Comparison of ENCODE assay signal across 8 cellular contexts in the genomic region with DNA sequence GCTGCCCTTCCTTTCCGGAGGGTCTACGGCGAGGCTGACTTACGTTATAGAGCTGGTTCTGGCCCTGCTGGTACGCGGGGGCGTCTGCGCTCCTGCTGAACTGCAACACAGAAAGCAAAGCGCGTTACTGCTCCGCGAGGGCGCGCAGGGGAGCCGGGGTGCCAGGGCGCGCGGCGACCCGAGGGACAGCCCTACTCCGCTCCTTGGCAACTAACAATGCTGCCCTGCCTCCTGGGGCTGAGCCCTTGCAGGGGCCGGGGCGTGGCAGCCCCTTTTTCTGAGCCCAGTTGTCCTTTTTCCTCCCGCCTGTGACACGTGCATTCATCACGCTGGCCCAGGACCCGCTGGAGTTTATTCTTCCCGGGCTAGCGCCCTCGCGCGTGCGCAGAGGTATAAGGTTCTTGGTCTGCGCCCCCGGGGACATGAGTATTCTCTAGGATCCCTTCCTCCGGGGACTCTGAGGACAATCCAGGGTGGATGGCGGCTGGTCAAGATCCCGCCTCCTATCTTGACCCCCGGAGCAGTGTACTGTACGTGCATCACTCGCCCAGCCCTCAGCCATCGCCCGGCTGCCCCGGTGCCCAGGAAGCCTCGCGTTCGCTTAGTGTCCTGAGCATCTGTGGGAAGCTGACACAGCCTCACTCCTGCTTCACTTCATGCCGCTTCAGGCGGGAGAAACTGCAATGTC.
A peak's percentile ranks its signal among the peaks of the same experiment; 100 is the strongest.
DNase-seq lines count a peak whose midpoint lies in the region; ATAC-seq and TF ChIP-seq lines count a peak whose summit lies in the region.

No MANE protein-coding gene starts in this region.

- no peak overlapping the region for H2BK5ac ChIP-seq in mesendoderm (ENCODE audit: low read length)

- 0 out of 2 replicates have a peak overlapping the region, but pooled peaks have one; percentile 38 for H2AFZ ChIP-seq in SK-N-SH (ENCODE audit: low read depth)

- H3K4ac ChIP-seq in mesendoderm (ENCODE audit: low read depth, low read length) = no peak overlapping the region

- H3K4me1 ChIP-seq in SK-N-SH (ENCODE audit: control insufficient read depth in 1 of 2, insufficient read depth in 2 of 2, low read depth in 1 of 2, low read length in 1 of 2) (peaks cover 0 to 7% of the 10 kb centered on the region in 2 experiments; a peak in 1 of 4 replicates), endocrine pancreas (ENCODE audit: control insufficient read depth, insufficient read depth, low read length) (no peaks in the 10 kb centered on the region), mesendoderm (ENCODE audit: control insufficient read depth, low read depth, low read length) (peaks cover 2% of the 10 kb centered on the region), suprapubic skin (peaks cover 17% of the 10 kb centered on the region), gastroesophageal sphincter (peaks cover 0 to 14% (median 7%) of the 10 kb centered on the region in 3 donors)

- no peaks in the 10 kb centered on the region for H4K20me1 ChIP-seq in SK-N-SH (ENCODE audit: insufficient read depth)

- peak; percentile 10; the same call in 1 of the 2 replicates for TF ChIP-seq RAD21 in SK-N-SH (IDR thresholded peaks at IDR 0.05; ENCODE audit: low read length)

- H3K9me3 ChIP-seq in SK-N-SH (peaks cover 4% of the 10 kb centered on the region; the same call in 1 of the 2 replicates), endocrine pancreas (ENCODE audit: control insufficient read depth, low read length) (no peaks in the 10 kb centered on the region), suprapubic skin (no peaks in the 10 kb centered on the region), gastroesophageal sphincter (no peaks in the 10 kb centered on the region)

- H3K27ac ChIP-seq in SK-N-SH (ENCODE audit: low read depth in 2 of 2, low read length in 1 of 2) (no peak overlapping the region), mesendoderm (ENCODE audit: low read depth, low read length) (no peak overlapping the region), suprapubic skin (no peak overlapping the region), gastroesophageal sphincter (no peak overlapping the region)

- H4K5ac ChIP-seq in mesendoderm (ENCODE audit: low read length) = no peak overlapping the region

- H3K4me3 ChIP-seq in SK-N-SH (ENCODE audit: low read depth in 2 of 2, low read length in 1 of 2) (peak overlapping the region; percentile 37 to 43), endocrine pancreas (ENCODE audit: control insufficient read depth, insufficient read depth, low read length) (no peak overlapping the region), mesendoderm (ENCODE audit: low read length) (peak overlapping the region; percentile 19), suprapubic skin (peak overlapping the region; percentile 52), gastroesophageal sphincter (peak overlapping the region in 1 of 2 donors; percentile 45)

- POLR2A ChIA-PET in SK-N-SH (lab: Yijun Ruan, JAX) = no interaction called here

- no peak overlapping the region for H3K23ac ChIP-seq in mesendoderm (ENCODE audit: low read length)

- CTCF ChIA-PET in SK-N-SH (lab: Yijun Ruan, JAX) = interaction anchor here (0.7 to 5.5 kb wide), 16 partner anchors 9 to 374 kb away, joined by 3 to 110 read pairs (median 5); no protein-coding TSS in a partner anchor

- H3F3A ChIP-seq in SK-N-SH (replicated peaks; ENCODE audit: insufficient read depth) = no peaks in the 10 kb centered on the region

- H3K56ac ChIP-seq in mesendoderm (ENCODE audit: low read length) = peak overlapping the region; percentile 77

- ATAC-seq in HG02759 (IDR thresholded peaks at IDR 0.05; ENCODE audit: unreplicated experiment) = peak; percentile 54
- no peak for ATAC-seq in gastroesophageal sphincter

- no peak overlapping the region for H3K18ac ChIP-seq in mesendoderm (ENCODE audit: low read length)

- DNase-seq in DMS53 treated with DMSO at 0.1 percent for 48 hours (lab: John Stamatoyannopoulos, UW; ENCODE audit: unreplicated experiment) = peak; percentile 31
- peak; percentile 86 for DNase-seq in SK-N-SH
- DNase-seq in mesendoderm = peak; percentile 81
- DNase-seq in suprapubic skin (ENCODE audit: low spot score in 2 of 2) = peak; percentile 58 to 76
- DNase-seq in central memory CD4-positive, alpha-beta T cell = no peak

- 20% methylated on average over 22 of the region's 49 CpGs for WGBS in SK-N-SH (ENCODE audit: low lambda C conversion rate)
- WGBS in mesendoderm (ENCODE audit: extremely low coverage, insufficient coverage, low lambda C conversion rate) = no CpG with 5 or more reads among the region's 49 CpGs
- whole genome bisulfite sequencing in suprapubic skin = 16% methylated on average over 17 of the region's 49 CpGs
- WGBS in gastroesophageal sphincter (ENCODE audit: low coverage in 1 of 2), 2 donors = 3 to 10% methylated on average over 4 to 6 of the region's 49 CpGs

- no peak overlapping the region for H2BK15ac ChIP-seq in mesendoderm (replicated peaks; ENCODE audit: low read depth)

- peak overlapping the region; percentile 71 for H3K4me2 ChIP-seq in SK-N-SH
- H3K4me2 ChIP-seq in mesendoderm (ENCODE audit: low read length) = peak overlapping the region; percentile 63

- TF ChIP-seq POLR2A in suprapubic skin (IDR thresholded peaks at IDR 0.05) (no peak), gastroesophageal sphincter (IDR thresholded peaks at IDR 0.05) (no peak)

- no peaks in the 10 kb centered on the region for H3K79me1 ChIP-seq in mesendoderm (ENCODE audit: low read length)

- H3K27me3 ChIP-seq in SK-N-SH (ENCODE audit: insufficient read depth) (no peaks in the 10 kb centered on the region; the same call in 1 of the 2 replicates), endocrine pancreas (ENCODE audit: control insufficient read depth, insufficient read depth, low read length) (peaks cover 3% of the 10 kb centered on the region), mesendoderm (ENCODE audit: insufficient read depth, low read length, poor library complexity) (no peaks in the 10 kb centered on the region), suprapubic skin (peaks cover 15% of the 10 kb centered on the region), gastroesophageal sphincter (peaks cover 23% of the 10 kb centered on the region)

- H3K36me3 ChIP-seq in SK-N-SH (replicated peaks in 1 of 2; ENCODE audit: control insufficient read depth in 1 of 2, insufficient read depth in 2 of 2, low read length in 1 of 2) (no peaks in the 10 kb centered on the region), endocrine pancreas (ENCODE audit: control insufficient read depth, insufficient read depth, low read length) (no peaks in the 10 kb centered on the region), mesendoderm (ENCODE audit: control insufficient read depth, insufficient read depth, low read length) (no peaks in the 10 kb centered on the region), suprapubic skin (no peaks in the 10 kb centered on the region), gastroesophageal sphincter (no peaks in the 10 kb centered on the region)

- TF ChIP-seq EP300 in SK-N-SH (IDR thresholded peaks at IDR 0.05; ENCODE audit: borderline replicate concordance in 1 of 2, low read depth in 1 of 2, low read length in 1 of 2) (no peak), suprapubic skin (IDR thresholded peaks at IDR 0.05) (no peak), gastroesophageal sphincter (IDR thresholded peaks at IDR 0.05) (no peak)

- no peak overlapping the region for H4K8ac ChIP-seq in mesendoderm (ENCODE audit: low read depth, low read length)

- H3K9ac ChIP-seq in SK-N-SH = no peak overlapping the region
- peak overlapping the region; percentile 22 for H3K9ac ChIP-seq in endocrine pancreas (ENCODE audit: control insufficient read depth, insufficient read depth, low read length)
- peak overlapping the region; percentile 49 for H3K9ac ChIP-seq in mesendoderm (ENCODE audit: low read length)

- H2AK5ac ChIP-seq in mesendoderm (ENCODE audit: low read length) = no peak overlapping the region

- TF ChIP-seq CTCF in SK-N-SH (IDR thresholded peaks at IDR 0.05) (no peak), suprapubic skin (IDR thresholded peaks at IDR 0.05) (no peak), gastroesophageal sphincter (IDR thresholded peaks at IDR 0.05) (no peak)

- H3K79me2 ChIP-seq in SK-N-SH (ENCODE audit: insufficient read depth) (no peaks in the 10 kb centered on the region), mesendoderm (ENCODE audit: control insufficient read depth, insufficient read depth, low read length) (no peaks in the 10 kb centered on the region)

- no peaks in the 10 kb centered on the region for H3K9me2 ChIP-seq in SK-N-SH

- H2BK120ac ChIP-seq in mesendoderm (ENCODE audit: low read depth, low read length) = no peak overlapping the region

TF ChIP-seq in SK-N-SH, 30 proteins besides CTCF, POLR2A, EP300 and RAD21:
- no peak for TF ChIP-seq MEF2A (IDR thresholded peaks at IDR 0.05; ENCODE audit: borderline replicate concordance, low read depth)
- TF ChIP-seq NRF1 (IDR thresholded peaks at IDR 0.05; ENCODE audit: low read depth, low read length) = peak; percentile 71
- peak; percentile 99 for TF ChIP-seq MXI1 (IDR thresholded peaks at IDR 0.05; ENCODE audit: low read depth, low read length)
- TF ChIP-seq SIN3A (IDR thresholded peaks at IDR 0.05; ENCODE audit: borderline replicate concordance, low read depth, low read length) = peak; percentile 83
- TF ChIP-seq, protein P1, sequence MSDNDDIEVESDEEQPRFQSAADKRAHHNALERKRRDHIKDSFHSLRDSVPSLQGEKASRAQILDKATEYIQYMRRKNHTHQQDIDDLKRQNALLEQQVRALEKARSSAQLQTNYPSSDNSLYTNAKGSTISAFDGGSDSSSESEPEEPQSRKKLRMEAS (IDR thresholded peaks at IDR 0.05; ENCODE audit: low read depth) = peak; percentile 86
- peak; percentile 19; the same call in 1 of the 2 replicates for TF ChIP-seq SMC3 (IDR thresholded peaks at IDR 0.05; ENCODE audit: low read depth, low read length)
